22 cellular contexts compared by ENCODE assay signal in the genomic region with DNA sequence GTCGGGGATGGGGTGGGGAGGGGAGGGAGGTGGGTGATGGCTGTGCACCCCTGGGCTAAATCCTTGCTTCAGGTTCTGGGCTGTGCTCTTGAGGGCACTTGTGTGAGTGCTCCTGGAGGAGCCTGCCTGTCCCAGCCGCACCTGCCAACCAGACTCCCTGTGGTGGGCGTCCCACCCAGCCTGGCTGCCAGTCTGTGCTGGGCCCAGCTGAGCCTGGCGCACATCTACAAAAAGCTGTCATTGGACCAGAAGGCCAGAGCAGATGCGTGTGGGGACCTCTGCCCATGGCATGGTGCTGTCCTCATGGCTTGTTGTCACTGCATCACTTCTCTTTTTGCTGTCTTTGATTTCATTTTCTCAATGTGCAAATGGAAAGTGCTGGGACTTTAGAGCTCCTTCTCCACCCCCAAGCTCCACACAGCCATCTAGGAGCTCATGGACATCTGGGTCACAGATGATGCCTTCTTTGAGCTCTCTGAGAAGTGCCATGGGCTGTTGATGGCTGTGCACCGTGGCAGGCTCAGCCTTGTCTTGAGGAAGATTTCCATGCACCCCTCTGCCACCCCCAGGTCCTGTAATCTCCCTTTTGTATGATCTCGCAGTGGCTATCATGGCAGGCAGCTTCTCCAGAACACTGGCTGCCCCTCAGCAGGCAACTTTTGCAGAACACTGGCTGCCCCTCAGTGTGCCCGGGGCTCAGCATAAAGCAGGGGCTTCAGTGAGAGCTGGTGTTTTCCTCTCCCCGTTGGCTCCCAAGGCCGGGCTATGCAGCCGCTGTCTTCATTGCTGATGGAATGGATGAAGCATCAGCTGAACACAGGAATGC.
"Had no signal": no experiment of that assay in that cellular context is flagged by ENCODE, and none has a peak within 500 bp of the region (broad histone marks: within the 10 kb centered on the region; RNA-seq: fewer than 3 reads in every experiment).

No MANE protein-coding gene starts in this region.

- H3K9me3 Mint-ChIP-seq: activated CD4-positive, alpha-beta T cell treated with anti-CD3 and anti-CD28 coated beads, Interleukin-2, amount 10 ng/mL, durations not matched to agents 7 days and 5 days; activated CD8-positive, alpha-beta T cell treated with anti-CD3 and anti-CD28 coated beads for 36 hours; activated naive CD8-positive, alpha-beta T cell treated with anti-CD3 and anti-CD28 coated beads, Interleukin-2, amount 10 ng/mL, durations not matched to agents 7 days and 5 days; activated T-cell treated with anti-CD3 and anti-CD28 coated beads, Interleukin-2, amount 50 U/mL, for 4 hours; activated T-helper 2 cell treated with anti-CD3 and anti-CD28 coated beads, Interferon-gamma antibody, Interleukin-2, Interleukin-4, amounts not matched to agents 10 μg/mL and 5 μg/mL and 100 μg/mL, durations not matched to agents 14 hours and 24 hours and 36 hours; memory B cell; nephron progenitor cell; stimulated activated memory B cell treated with anti-CD40 and anti-IgM and Interleukin-4, amounts not matched to agents 10 μg/mL and 1 μg/mL and 100 μg/mL, for 72 hours had no signal

- DNase-seq: activated CD4-positive, alpha-beta T cell treated with anti-CD3 and anti-CD28 coated beads, Interleukin-2, amount 10 ng/mL, durations not matched to agents 7 days and 5 days; activated CD8-positive, alpha-beta T cell treated with anti-CD3 and anti-CD28 coated beads for 36 hours; activated naive CD4-positive, alpha-beta T cell; activated naive CD8-positive, alpha-beta T cell treated with anti-CD3 and anti-CD28 coated beads, Interleukin-2, amount 10 ng/mL, durations not matched to agents 7 days and 5 days; activated T-cell treated with anti-CD3 and anti-CD28 coated beads, Interleukin-2, amount 50 U/mL, for 4 hours; amygdala; cerebellar nuclear complex; cortex of kidney; effector CD4-positive, alpha-beta T cell; erythroblast; foreskin keratinocyte; left lung; mucosa of descending colon; nephron progenitor cell; sigmoid colon; stimulated activated CD4-positive, alpha-beta T cell treated with anti-CD3 and anti-CD28 coated beads, Interleukin-15, amount 100 ng/mL, for 24 hours; transverse colon; uterus had no signal

- H3K36me3 Mint-ChIP-seq: activated naive CD8-positive, alpha-beta T cell treated with anti-CD3 and anti-CD28 coated beads, Interleukin-2, amount 10 ng/mL, durations not matched to agents 7 days and 5 days; memory B cell; stimulated activated memory B cell treated with anti-CD40 and anti-IgM and Interleukin-4, amounts not matched to agents 10 μg/mL and 1 μg/mL and 100 μg/mL, for 72 hours had no signal

- H3K27me3 Mint-ChIP-seq: activated CD4-positive, alpha-beta T cell treated with anti-CD3 and anti-CD28 coated beads, Interleukin-2, amount 10 ng/mL, durations not matched to agents 7 days and 5 days; activated CD8-positive, alpha-beta T cell treated with anti-CD3 and anti-CD28 coated beads for 36 hours; activated naive CD8-positive, alpha-beta T cell treated with anti-CD3 and anti-CD28 coated beads, Interleukin-2, amount 10 ng/mL, durations not matched to agents 7 days and 5 days had no signal

- H3K27ac Mint-ChIP-seq: activated CD4-positive, alpha-beta T cell treated with anti-CD3 and anti-CD28 coated beads, Interleukin-2, amount 10 ng/mL, durations not matched to agents 7 days and 5 days; activated CD8-positive, alpha-beta T cell treated with anti-CD3 and anti-CD28 coated beads for 36 hours; activated naive CD8-positive, alpha-beta T cell treated with anti-CD3 and anti-CD28 coated beads, Interleukin-2, amount 10 ng/mL, durations not matched to agents 7 days and 5 days; activated T-helper 2 cell treated with anti-CD3 and anti-CD28 coated beads, Interferon-gamma antibody, Interleukin-2, Interleukin-4, amounts not matched to agents 10 μg/mL and 5 μg/mL and 100 μg/mL, durations not matched to agents 14 hours and 24 hours and 36 hours; memory B cell; nephron progenitor cell; stimulated activated memory B cell treated with anti-CD40 and anti-IgM and Interleukin-4, amounts not matched to agents 10 μg/mL and 1 μg/mL and 100 μg/mL, for 72 hours had no signal

- H3K4me1 Mint-ChIP-seq: activated CD4-positive, alpha-beta T cell treated with anti-CD3 and anti-CD28 coated beads, Interleukin-2, amount 10 ng/mL, durations not matched to agents 7 days and 5 days; activated naive CD8-positive, alpha-beta T cell treated with anti-CD3 and anti-CD28 coated beads, Interleukin-2, amount 10 ng/mL, durations not matched to agents 7 days and 5 days; memory B cell; stimulated activated memory B cell treated with anti-CD40 and anti-IgM and Interleukin-4, amounts not matched to agents 10 μg/mL and 1 μg/mL and 100 μg/mL, for 72 hours had no signal

- ATAC-seq: activated CD8-positive, alpha-beta T cell treated with anti-CD3 and anti-CD28 coated beads for 36 hours; activated T-cell treated with anti-CD3 and anti-CD28 coated beads, Interleukin-2, amount 50 U/mL, for 4 hours; foreskin keratinocyte; left lung; mucosa of descending colon; stimulated activated memory B cell treated with anti-CD40 and anti-IgM and Interleukin-4, amounts not matched to agents 10 μg/mL and 1 μg/mL and 100 μg/mL, for 72 hours had no signal

- H3K4me3 Mint-ChIP-seq: activated CD4-positive, alpha-beta T cell treated with anti-CD3 and anti-CD28 coated beads, Interleukin-2, amount 10 ng/mL, durations not matched to agents 7 days and 5 days; activated CD8-positive, alpha-beta T cell treated with anti-CD3 and anti-CD28 coated beads for 36 hours; activated naive CD8-positive, alpha-beta T cell treated with anti-CD3 and anti-CD28 coated beads, Interleukin-2, amount 10 ng/mL, durations not matched to agents 7 days and 5 days; activated T-cell treated with anti-CD3 and anti-CD28 coated beads, Interleukin-2, amount 50 U/mL, for 4 hours; memory B cell; nephron progenitor cell; stimulated activated memory B cell treated with anti-CD40 and anti-IgM and Interleukin-4, amounts not matched to agents 10 μg/mL and 1 μg/mL and 100 μg/mL, for 72 hours had no signal

- H3K4me3 ChIP-seq: left lung, mucosa of descending colon, sigmoid colon, smooth muscle cell, transverse colon, uterus had no signal
